1 cellular context compared by ENCODE assay signal in genomic region chr2:189927823-189928222, GRCh38.
TF ChIP-seq lines count a peak whose summit lies in the region.

No MANE protein-coding gene starts in this region.

TF ChIP-seq in K562, 482 proteins besides CTCF, POLR2A, EP300 and RAD21 (continued from another document):
- TF ChIP-seq THAP7 (CRISPR knock-in tag; IDR thresholded peaks at IDR 0.05), result no peak
- TF ChIP-seq CEBPB (tag; IDR thresholded peaks at IDR 0.05), result peak; percentile 99
- no peak for TF ChIP-seq ARHGAP35 (IDR thresholded peaks at IDR 0.05; ENCODE audit: partially characterized antibody)
- no peak for TF ChIP-seq MTF1 (CRISPR knock-in tag; IDR thresholded peaks at IDR 0.05; ENCODE audit: borderline replicate concordance)
- no peak for TF ChIP-seq RBM17 (IDR thresholded peaks at IDR 0.05; ENCODE audit: borderline replicate concordance, low read depth, low read length)
- no peak for TF ChIP-seq HOXB6 (CRISPR knock-in tag; IDR thresholded peaks at IDR 0.05; ENCODE audit: borderline replicate concordance)
- no peak for TF ChIP-seq ZNF644 (tag; IDR thresholded peaks at IDR 0.05; ENCODE audit: low read depth)
- TF ChIP-seq RAD51 (IDR thresholded peaks at IDR 0.05; ENCODE audit: borderline replicate concordance, low read depth), result no peak
- no peak for TF ChIP-seq HCFC1 (IDR thresholded peaks at IDR 0.05; ENCODE audit: low read depth, low read length)
- peak; percentile 76; the same call in 1 of the 2 replicates for TF ChIP-seq IRF9 (tag; IDR thresholded peaks at IDR 0.05)
- no peak for TF ChIP-seq ARNT (IDR thresholded peaks at IDR 0.05)
- TF ChIP-seq ZNF717 (CRISPR knock-in tag; IDR thresholded peaks at IDR 0.05), result no peak
- TF ChIP-seq MAZ (CRISPR knock-in tag; conservative IDR thresholded peaks at IDR 0.05 in 1 of 2, IDR thresholded peaks at IDR 0.05 in 1 of 2), result no peak
- TF ChIP-seq, protein P1, sequence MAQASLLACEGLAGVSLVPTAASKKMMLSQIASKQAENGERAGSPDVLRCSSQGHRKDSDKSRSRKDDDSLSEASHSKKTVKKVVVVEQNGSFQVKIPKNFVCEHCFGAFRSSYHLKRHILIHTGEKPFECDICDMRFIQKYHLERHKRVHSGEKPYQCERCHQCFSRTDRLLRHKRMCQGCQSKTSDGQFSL (CRISPR knock-in tag; IDR thresholded peaks at IDR 0.05), result no peak
- TF ChIP-seq, protein P1 (tag; IDR thresholded peaks at IDR 0.05), result no peak
